Comparison of ENCODE assay signal across 9 cellular contexts in the genomic region with DNA sequence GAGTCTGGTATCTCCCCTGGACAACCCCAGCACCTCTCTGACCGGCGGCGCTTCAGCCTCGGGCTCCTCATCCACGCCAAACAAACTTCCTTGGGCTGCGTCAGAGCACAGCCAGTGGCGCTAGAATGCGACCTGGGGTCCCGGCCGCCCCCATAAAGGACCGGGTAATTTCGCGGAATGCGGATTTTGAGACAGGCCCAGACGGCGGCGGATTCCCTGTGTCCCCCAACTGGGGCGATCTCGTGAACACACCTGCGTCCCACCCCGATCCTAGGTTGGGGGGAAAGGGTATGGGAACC. TPM values are rescaled to one million over a fixed set of nuclear protein-coding genes. Genes with fewer than 3 reads are reported as not detected.
DNase-seq lines count a peak whose midpoint lies in the region; ATAC-seq and TF ChIP-seq lines count a peak whose summit lies in the region.
"Had no signal": no experiment of that assay in that cellular context is flagged by ENCODE, and none has a peak within 500 bp of the region (broad histone marks: within the 10 kb centered on the region; RNA-seq: fewer than 3 reads in every experiment).

No MANE protein-coding gene starts in this region.

- H3K36me3 Mint-ChIP-seq in activated naive CD4-positive, alpha-beta T cell treated with anti-CD3 and anti-CD28 coated beads, Interleukin-2, amount 50 U/mL, for 24 hours = peaks cover 8% of the 10 kb centered on the region
- peaks cover 0 to 6% of the 10 kb centered on the region in 2 donors for H3K36me3 Mint-ChIP-seq in activated naive CD4-positive, alpha-beta T cell treated with anti-CD3 and anti-CD28 coated beads, Interleukin-2, amount 50 U/mL, for 72 hours
- H3K36me3 Mint-ChIP-seq in chondrocyte (ENCODE audit: low read depth) (peaks cover 3% of the 10 kb centered on the region), mesothelial cell of epicardium (peaks cover 6% of the 10 kb centered on the region)

- H3K27me3 ChIP-seq in uterus = no peaks in the 10 kb centered on the region

- no peak for ATAC-seq in activated naive CD4-positive, alpha-beta T cell treated with anti-CD3 and anti-CD28 coated beads, Interleukin-2, amount 50 U/mL, for 72 hours

- peak overlapping the region; percentile 95 for H3K4me3 Mint-ChIP-seq in activated naive CD4-positive, alpha-beta T cell treated with anti-CD3 and anti-CD28 coated beads, Interleukin-2, amount 50 U/mL, for 24 hours
- H3K4me3 Mint-ChIP-seq in chondrocyte (ENCODE audit: unreplicated experiment) (peak overlapping the region; percentile 93), mesothelial cell of epicardium (peak overlapping the region; percentile 96)

- DNase-seq in activated naive CD4-positive, alpha-beta T cell treated with anti-CD3 and anti-CD28 coated beads, Interleukin-2, amount 50 U/mL, for 72 hours (ENCODE audit: low spot score in 2 of 2) = no peak
- DNase-seq in chondrocyte (ENCODE audit: low spot score) (no peak), mesothelial cell of epicardium (ENCODE audit: low spot score in 2 of 2, unreplicated experiment in 2 of 2) (no peak), uterus (no peak), HCEC 1CT (no peak), HuH-7.5 (ENCODE audit: low spot score) (no peak), OCI-M1 (lab: John Stamatoyannopoulos, UW) (no peak)
- DNase-seq: KG1 had no signal

- peak overlapping the region; percentile 85 to 90 for H3K27ac ChIP-seq in uterus

- TF ChIP-seq CTCF in chondrocyte (IDR thresholded peaks at IDR 0.05) = no peak
- no peak for TF ChIP-seq CTCF in mesothelial cell of epicardium (IDR thresholded peaks at IDR 0.05; ENCODE audit: unreplicated experiment)
- TF ChIP-seq CTCF in uterus (IDR thresholded peaks at IDR 0.05) = no peak

- no peak overlapping the region for H3K27ac Mint-ChIP-seq in activated naive CD4-positive, alpha-beta T cell treated with anti-CD3 and anti-CD28 coated beads, Interleukin-2, amount 50 U/mL, for 24 hours
- no peak overlapping the region for H3K27ac Mint-ChIP-seq in activated naive CD4-positive, alpha-beta T cell treated with anti-CD3 and anti-CD28 coated beads, Interleukin-2, amount 50 U/mL, for 72 hours
- H3K27ac Mint-ChIP-seq in chondrocyte (ENCODE audit: unreplicated experiment) = no peak overlapping the region
- no peak overlapping the region for H3K27ac Mint-ChIP-seq in mesothelial cell of epicardium

- H3K4me3 ChIP-seq in uterus = peak overlapping the region; percentile 72 to 94

- no peaks in the 10 kb centered on the region for H3K9me3 Mint-ChIP-seq in activated naive CD4-positive, alpha-beta T cell treated with anti-CD3 and anti-CD28 coated beads, Interleukin-2, amount 50 U/mL, for 24 hours
- H3K9me3 Mint-ChIP-seq in activated naive CD4-positive, alpha-beta T cell treated with anti-CD3 and anti-CD28 coated beads, Interleukin-2, amount 50 U/mL, for 72 hours = no peaks in the 10 kb centered on the region
- H3K9me3 Mint-ChIP-seq in chondrocyte (ENCODE audit: low read depth) (no peaks in the 10 kb centered on the region), mesothelial cell of epicardium (no peaks in the 10 kb centered on the region)

- no peaks in the 10 kb centered on the region for H3K9me3 ChIP-seq in uterus

- TF ChIP-seq POLR2A in uterus (IDR thresholded peaks at IDR 0.05) = no peak

- peaks cover 3 to 17% of the 10 kb centered on the region in 2 donors for H3K4me1 ChIP-seq in uterus

- intact Hi-C loops in uterus (cut with DNase I; ENCODE audit: low total_unique reads) = loop anchor here (5.0 kb wide), 1 partner anchor 40 kb away; no protein-coding TSS in a partner anchor

- H3K4me1 Mint-ChIP-seq in activated naive CD4-positive, alpha-beta T cell treated with anti-CD3 and anti-CD28 coated beads, Interleukin-2, amount 50 U/mL, for 24 hours = peaks cover 26% of the 10 kb centered on the region
- H3K4me1 Mint-ChIP-seq in chondrocyte (ENCODE audit: low read depth) (peaks cover 19% of the 10 kb centered on the region), mesothelial cell of epicardium (peaks cover 54% of the 10 kb centered on the region)

- H3K27me3 Mint-ChIP-seq in activated naive CD4-positive, alpha-beta T cell treated with anti-CD3 and anti-CD28 coated beads, Interleukin-2, amount 50 U/mL, for 24 hours = peaks cover 5% of the 10 kb centered on the region
- H3K27me3 Mint-ChIP-seq in chondrocyte (ENCODE audit: low read depth) = peaks cover 1% of the 10 kb centered on the region
- no peaks in the 10 kb centered on the region for H3K27me3 Mint-ChIP-seq in mesothelial cell of epicardium (ENCODE audit: low read depth)

- no peaks in the 10 kb centered on the region for H3K36me3 ChIP-seq in uterus

RNA-seq across cellular contexts. Expression of gene FOXP4, which starts 1.6 kb away (rescaled TPM):
- total RNA-seq in activated naive CD4-positive, alpha-beta T cell treated with anti-CD3 and anti-CD28 coated beads, Interleukin-2, amount 50 U/mL, for 72 hours = 10 to 100 TPM in 1 of 2 donors, 1 to 10 TPM in 1; 3.7 to 17.4 TPM
- 17.2 to 19.8 TPM (median 18.6 TPM) in 3 replicates for total RNA-seq in chondrocyte
- total RNA-seq in mesothelial cell of epicardium = 85.1 to 91.0 TPM (median 87.9 TPM) in 3 replicates
- total RNA-seq in uterus = 10 to 100 TPM in 2 of 4 donors, 1 to 10 TPM in 2; 3.8 to 50.1 (median 9.4) TPM
